24 cellular contexts compared by ENCODE assay signal in the genomic region with DNA sequence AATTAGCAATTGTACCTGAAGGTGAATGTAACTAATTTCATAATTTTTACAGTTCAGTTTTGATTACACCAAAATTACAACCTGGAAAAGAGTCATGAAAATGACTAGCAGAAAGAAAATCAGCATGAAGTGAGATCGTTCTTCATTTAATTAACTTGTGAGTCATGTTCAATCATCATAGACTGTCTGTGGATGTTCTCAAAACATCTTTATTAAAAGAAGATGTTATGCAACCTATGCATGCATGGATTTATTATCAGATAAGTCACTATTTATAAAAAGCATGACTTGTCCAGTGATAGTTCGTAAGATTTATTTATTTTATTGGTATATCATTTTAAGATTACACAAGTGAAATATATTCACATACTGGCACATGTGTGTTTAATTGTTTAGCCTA.
DNase-seq lines count a peak whose midpoint lies in the region; ATAC-seq and TF ChIP-seq lines count a peak whose summit lies in the region.
"Had no signal": no experiment of that assay in that cellular context is flagged by ENCODE, and none has a peak within 500 bp of the region (broad histone marks: within the 10 kb centered on the region; RNA-seq: fewer than 3 reads in every experiment).

No MANE protein-coding gene starts in this region.

- peaks cover 37% of the 10 kb centered on the region for H3F3A ChIP-seq in SK-N-SH (replicated peaks; ENCODE audit: insufficient read depth)

- TF ChIP-seq EP300 in SK-N-SH (IDR thresholded peaks at IDR 0.05; ENCODE audit: borderline replicate concordance in 1 of 2, low read depth in 1 of 2, low read length in 1 of 2), result peak; percentile 56 to 67; a peak in 3 of 4 replicates

- H3K79me2 ChIP-seq in SK-N-SH (ENCODE audit: insufficient read depth), result no peaks in the 10 kb centered on the region
- H3K79me2 ChIP-seq in OCI-LY7 (ENCODE audit: insufficient read depth, low read depth, low read length), result no peaks in the 10 kb centered on the region

- H3K9ac ChIP-seq in SK-N-SH, result no peak overlapping the region
- no peak overlapping the region for H3K9ac ChIP-seq in skeletal muscle satellite cell (ENCODE audit: low read depth, low read length)

- H2AFZ ChIP-seq in SK-N-SH (ENCODE audit: low read depth), result no peak overlapping the region
- no peak overlapping the region for H2AFZ ChIP-seq in OCI-LY7 (ENCODE audit: low read length)

- H4K20me1 ChIP-seq in SK-N-SH (ENCODE audit: insufficient read depth) (peaks cover 6% of the 10 kb centered on the region; the same call in 1 of the 2 replicates), OCI-LY7 (ENCODE audit: insufficient read depth, low read length) (no peaks in the 10 kb centered on the region)

- H3K9me3 ChIP-seq in SK-N-SH (no peaks in the 10 kb centered on the region), skeletal muscle satellite cell (replicated peaks; ENCODE audit: low read length) (no peaks in the 10 kb centered on the region), OCI-LY7 (ENCODE audit: low read length) (no peaks in the 10 kb centered on the region)
- H3K9me3 ChIP-seq: lower lobe of right lung, mucosa of descending colon, right lobe of liver had no signal

- TF ChIP-seq RAD21 in SK-N-SH (IDR thresholded peaks at IDR 0.05; ENCODE audit: low read length), result no peak

- DNase-seq in GM04504 (ENCODE audit: low read depth), result peak; percentile 17
- DNase-seq in SK-N-SH, result peak; percentile 23
- peak; percentile 81 for DNase-seq in fibroblast of mammary gland (ENCODE audit: low read depth)
- DNase-seq in AML-193 (lab: John Stamatoyannopoulos, UW), result no peak
- no peak for DNase-seq in OCI-LY7 (ENCODE audit: low spot score)
- DNase-seq: cerebellar nuclear complex; DMS53; lower lobe of right lung; mucosa of descending colon; NCI-H1048; NCI-H2029; NCI-H2227 treated with DMSO at 0.1 percent for 48 hours; NCI-H774; nephron progenitor cell; right lobe of liver; Right ventricle myocardium superior; stimulated activated CD4-positive, alpha-beta T cell treated with anti-CD3 and anti-CD28 coated beads, Interleukin-15, amount 100 ng/mL, for 24 hours; stimulated activated naive CD8-positive, alpha-beta T cell treated with anti-CD3 and anti-CD28 coated beads, Interleukin-15, Interleukin-2, amounts not matched to agents 100 U/mL and 50 U/mL, for 24 hours; SW 1271; T1000 had no signal

- H3K4me2 ChIP-seq in SK-N-SH, result no peak overlapping the region
- H3K4me2 ChIP-seq in skeletal muscle satellite cell (ENCODE audit: low read length), result peak overlapping the region; percentile 5
- no peak overlapping the region for H3K4me2 ChIP-seq in OCI-LY7 (ENCODE audit: low read length)

- H3K4me3 ChIP-seq in SK-N-SH (ENCODE audit: low read depth in 2 of 2, low read length in 1 of 2), result no peak overlapping the region
- H3K4me3 ChIP-seq in fibroblast of mammary gland (ENCODE audit: control insufficient read depth, low read depth, low read length), result no peak overlapping the region
- H3K4me3 ChIP-seq in skeletal muscle satellite cell (ENCODE audit: low read length), result no peak overlapping the region
- no peak overlapping the region for H3K4me3 ChIP-seq in OCI-LY7 (ENCODE audit: low read depth, low read length, poor library complexity, severe bottlenecking)
- H3K4me3 ChIP-seq: lower lobe of right lung, mucosa of descending colon, right lobe of liver had no signal

- H3K4me1 ChIP-seq in SK-N-SH (ENCODE audit: control insufficient read depth in 1 of 2, insufficient read depth in 2 of 2, low read depth in 1 of 2, low read length in 1 of 2), result peaks cover 0 to 5% of the 10 kb centered on the region in 2 experiments; a peak in 2 of 4 replicates
- H3K4me1 ChIP-seq in skeletal muscle satellite cell (ENCODE audit: control insufficient read depth, insufficient read depth, low read length), result peaks cover 42% of the 10 kb centered on the region
- no peaks in the 10 kb centered on the region for H3K4me1 ChIP-seq in OCI-LY7 (ENCODE audit: insufficient read depth, low read length, poor library complexity, severe bottlenecking)
- H3K4me1 ChIP-seq: lower lobe of right lung had no signal

- BruUV-seq in OCI-LY7 (replicated peaks; lab: Mats Ljungman, UMichigan), result no TSS peak

- H3K9me2 ChIP-seq in SK-N-SH (no peaks in the 10 kb centered on the region), OCI-LY7 (ENCODE audit: insufficient read depth, low read length) (no peaks in the 10 kb centered on the region)

- POLR2A ChIA-PET in SK-N-SH (lab: Yijun Ruan, JAX) (no interaction called here), OCI-LY7 (lab: Charles Lee) (no interaction called here)

- intact Hi-C loops in OCI-LY7 (cut with micrococcal nuclease; ENCODE audit: unreplicated experiment), result no loop called here

- no peak for ATAC-seq in HG03460 (IDR thresholded peaks at IDR 0.05; ENCODE audit: unreplicated experiment)
- ATAC-seq: HepG2; lower lobe of right lung; mucosa of descending colon; right lobe of liver; stimulated activated naive CD8-positive, alpha-beta T cell treated with anti-CD3 and anti-CD28 coated beads, Interleukin-15, Interleukin-2, amounts not matched to agents 100 U/mL and 50 U/mL, for 24 hours had no signal

- CTCF ChIA-PET in SK-N-SH (lab: Yijun Ruan, JAX), result no interaction called here
- CTCF ChIA-PET in OCI-LY7 (lab: Charles Lee; ENCODE audit: unreplicated experiment), result no interaction called here

- H3K27ac ChIP-seq in SK-N-SH (ENCODE audit: low read depth in 2 of 2, low read length in 1 of 2), result peak overlapping the region in 1 of 2 experiments; percentile 58; a peak in 1 of 4 replicates
- no peak overlapping the region for H3K27ac ChIP-seq in OCI-LY7 (ENCODE audit: low read depth, low read length, poor library complexity, severe bottlenecking)
- H3K27ac ChIP-seq: HL-60, lower lobe of right lung, right lobe of liver had no signal

- no peak for TF ChIP-seq CTCF in SK-N-SH (IDR thresholded peaks at IDR 0.05)
- no peak for TF ChIP-seq CTCF in fibroblast of mammary gland (conservative IDR thresholded peaks at IDR 0.05; ENCODE audit: control insufficient read depth, insufficient read depth, low read depth, low read length)
- TF ChIP-seq CTCF in OCI-LY7 (conservative IDR thresholded peaks at IDR 0.05; ENCODE audit: low read length), result no peak

- H3K36me3 ChIP-seq in SK-N-SH (replicated peaks in 1 of 2; ENCODE audit: control insufficient read depth in 1 of 2, insufficient read depth in 2 of 2, low read length in 1 of 2) (peaks cover 15 to 73% of the 10 kb centered on the region in 2 experiments), skeletal muscle satellite cell (ENCODE audit: insufficient read depth, low read length) (peaks cover 58% of the 10 kb centered on the region), OCI-LY7 (ENCODE audit: insufficient read depth, low read length) (no peaks in the 10 kb centered on the region)
- H3K36me3 ChIP-seq: lower lobe of right lung, right lobe of liver had no signal

- WGBS in SK-N-SH (ENCODE audit: low lambda C conversion rate), result 10% methylated on average over 2 of the region's 2 CpGs

- no peaks in the 10 kb centered on the region for H3K27me3 ChIP-seq in SK-N-SH (ENCODE audit: insufficient read depth)
- H3K27me3 ChIP-seq in skeletal muscle satellite cell (ENCODE audit: control insufficient read depth, insufficient read depth, low read length), result no peaks in the 10 kb centered on the region
- H3K27me3 ChIP-seq: right lobe of liver had no signal

TF ChIP-seq in SK-N-SH, 30 proteins besides CTCF, POLR2A, EP300 and RAD21 (continues in another document):
- TF ChIP-seq GATA2 (CRISPR knock-in tag; IDR thresholded peaks at IDR 0.05), result 0 out of 2 replicates have a peak, but pooled peaks have one; percentile 20
- no peak for TF ChIP-seq FOXJ3 (CRISPR knock-in tag; IDR thresholded peaks at IDR 0.05)
- TF ChIP-seq SMC3 (IDR thresholded peaks at IDR 0.05; ENCODE audit: low read depth, low read length), result no peak
- TF ChIP-seq FOXM1 (IDR thresholded peaks at IDR 0.05; ENCODE audit: low read depth), result peak; percentile 27; the same call in 1 of the 2 replicates
- TF ChIP-seq CHD2 (IDR thresholded peaks at IDR 0.05; ENCODE audit: low read length, partially characterized antibody), result no peak
- TF ChIP-seq EZH2phosphoT487 (IDR thresholded peaks at IDR 0.05; ENCODE audit: borderline replicate concordance, low read depth), result no peak
- TF ChIP-seq, protein P1, sequence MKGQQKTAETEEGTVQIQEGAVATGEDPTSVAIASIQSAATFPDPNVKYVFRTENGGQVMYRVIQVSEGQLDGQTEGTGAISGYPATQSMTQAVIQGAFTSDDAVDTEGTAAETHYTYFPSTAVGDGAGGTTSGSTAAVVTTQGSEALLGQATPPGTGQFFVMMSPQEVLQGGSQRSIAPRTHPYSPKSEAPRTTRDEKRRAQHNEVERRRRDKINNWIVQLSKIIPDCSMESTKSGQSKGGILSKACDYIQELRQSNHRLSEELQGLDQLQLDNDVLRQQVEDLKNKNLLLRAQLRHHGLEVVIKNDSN (IDR thresholded peaks at IDR 0.05; ENCODE audit: borderline replicate concordance, low read depth), result no peak
- peak; percentile 41; the same call in 1 of the 2 replicates for TF ChIP-seq FOSL2 (IDR thresholded peaks at IDR 0.05; ENCODE audit: borderline replicate concordance, low read depth)
- no peak for TF ChIP-seq NRF1 (IDR thresholded peaks at IDR 0.05; ENCODE audit: low read depth, low read length)
- TF ChIP-seq, protein P2, sequence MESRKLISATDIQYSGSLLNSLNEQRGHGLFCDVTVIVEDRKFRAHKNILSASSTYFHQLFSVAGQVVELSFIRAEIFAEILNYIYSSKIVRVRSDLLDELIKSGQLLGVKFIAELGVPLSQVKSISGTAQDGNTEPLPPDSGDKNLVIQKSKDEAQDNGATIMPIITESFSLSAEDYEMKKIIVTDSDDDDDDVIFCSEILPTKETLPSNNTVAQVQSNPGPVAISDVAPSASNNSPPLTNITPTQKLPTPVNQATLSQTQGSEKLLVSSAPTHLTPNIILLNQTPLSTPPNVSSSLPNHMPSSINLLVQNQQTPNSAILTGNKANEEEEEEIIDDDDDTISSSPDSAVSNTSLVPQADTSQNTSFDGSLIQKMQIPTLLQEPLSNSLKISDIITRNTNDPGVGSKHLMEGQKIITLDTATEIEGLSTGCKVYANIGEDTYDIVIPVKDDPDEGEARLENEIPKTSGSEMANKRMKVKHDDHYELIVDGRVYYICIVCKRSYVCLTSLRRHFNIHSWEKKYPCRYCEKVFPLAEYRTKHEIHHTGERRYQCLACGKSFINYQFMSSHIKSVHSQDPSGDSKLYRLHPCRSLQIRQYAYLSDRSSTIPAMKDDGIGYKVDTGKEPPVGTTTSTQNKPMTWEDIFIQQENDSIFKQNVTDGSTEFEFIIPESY (IDR thresholded peaks at IDR 0.05; ENCODE audit: borderline replicate concordance, low read depth), result 0 out of 2 replicates have a peak, but pooled peaks have one; percentile 39
- TF ChIP-seq TEAD4 (IDR thresholded peaks at IDR 0.05; ENCODE audit: borderline replicate concordance, insufficient read depth), result 0 out of 2 replicates have a peak, but pooled peaks have one; percentile 12
- TF ChIP-seq JUND (IDR thresholded peaks at IDR 0.05), result peak; percentile 72
- no peak for TF ChIP-seq YY1 (IDR thresholded peaks at IDR 0.05; ENCODE audit: low read depth)
- TF ChIP-seq NFIC (IDR thresholded peaks at IDR 0.05; ENCODE audit: borderline replicate concordance), result peak; percentile 25; the same call in 1 of the 2 replicates
- TF ChIP-seq MEF2A (IDR thresholded peaks at IDR 0.05; ENCODE audit: borderline replicate concordance, low read depth), result no peak

Comparison
In these comparisons a context has a peak if more than half of its experiments do, and no peak if none do; other contexts are left out.
1. DNase-seq: peak in GM04504 (single experiment), SK-N-SH (single experiment) and fibroblast of mammary gland (single experiment); none in AML-193 (0 of 2) and OCI-LY7 (single experiment).